Comparison of ENCODE assay signal across 8 cellular contexts in the genomic region with DNA sequence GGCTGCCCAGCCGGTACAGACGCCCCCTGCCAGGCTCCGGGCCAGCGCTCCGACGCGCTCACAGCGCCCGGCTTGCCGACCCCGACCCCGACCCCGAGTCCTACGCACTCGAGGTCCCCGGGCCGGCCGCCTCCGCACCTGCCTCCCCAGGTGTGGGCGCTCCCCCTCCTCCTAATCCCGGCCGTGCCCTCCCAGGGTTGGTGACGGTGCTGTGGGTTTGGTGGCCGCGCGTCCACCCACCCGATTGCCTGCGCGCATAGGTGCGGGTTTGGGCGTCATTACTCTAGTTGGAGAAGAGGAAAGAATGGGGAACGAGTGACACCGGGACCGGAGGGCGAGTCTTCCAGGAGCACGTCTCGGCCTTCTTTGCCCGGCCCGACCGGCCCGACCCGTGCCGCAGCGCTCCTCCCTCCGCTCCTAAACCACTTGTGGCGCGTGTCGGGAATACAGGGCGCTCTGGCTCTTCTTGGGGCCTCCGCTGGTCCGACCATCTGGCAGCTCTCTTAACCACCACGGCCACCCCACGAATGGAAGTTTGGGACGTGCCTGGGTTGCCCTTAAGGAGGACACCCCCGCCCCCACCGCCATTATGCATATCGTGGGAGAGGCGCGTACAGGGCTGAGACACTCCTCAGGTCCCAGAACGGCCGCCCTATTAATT. TPM values are rescaled to one million over a fixed set of nuclear protein-coding genes. Genes with fewer than 3 reads are reported as not detected.
A peak's percentile ranks its signal among the peaks of the same experiment; 100 is the strongest.
DNase-seq lines count a peak whose midpoint lies in the region; ATAC-seq, FAIRE-seq and TF ChIP-seq lines count a peak whose summit lies in the region.

No MANE protein-coding gene starts in this region.

- H2BK120ac ChIP-seq in H1 (replicated peaks; ENCODE audit: low read depth, low read length), result no peak overlapping the region

- H2BK20ac ChIP-seq in H1 (ENCODE audit: low read length), result no peak overlapping the region

- peaks cover 0 to 25% (median 11%) of the 10 kb centered on the region in 4 experiments; a peak in 6 of 7 replicates for H3K4me1 ChIP-seq in H1 (replicated peaks in 1 of 4; ENCODE audit: control insufficient read depth in 3 of 4, insufficient read depth in 4 of 4, low read length in 3 of 4)
- peaks cover 0 to 37% (median 20%) of the 10 kb centered on the region in 4 donors for H3K4me1 ChIP-seq in transverse colon

- H2BK5ac ChIP-seq in H1 (ENCODE audit: low read depth, low read length), result peak overlapping the region; percentile 5; the same call in 1 of the 2 replicates

- H3K18ac ChIP-seq in H1 (ENCODE audit: extremely low read depth, low read length), result peak overlapping the region; percentile 44; the same call in 1 of the 2 replicates

- peaks cover 0 to 2% of the 10 kb centered on the region in 2 experiments; a peak in 1 of 4 replicates for H3K79me2 ChIP-seq in H1 (ENCODE audit: control insufficient read depth in 1 of 2, insufficient read depth in 2 of 2, low read length in 2 of 2)

- TF ChIP-seq RAD21 in H1 (IDR thresholded peaks at IDR 0.05 in 1 of 2, conservative IDR thresholded peaks at IDR 0.05 in 1 of 2; ENCODE audit: low read depth in 2 of 2, low read length in 2 of 2), result no peak

- no peak for TF ChIP-seq CTCF in LNCaP clone FGC (IDR thresholded peaks at IDR 0.05; ENCODE audit: control insufficient read depth, extremely low read depth, insufficient read depth)
- TF ChIP-seq CTCF in H1 (IDR thresholded peaks at IDR 0.05; ENCODE audit: control extremely low read depth in 1 of 3, insufficient read depth in 1 of 3, low read depth in 1 of 3, low read length in 3 of 3), result peak in 1 of 3 experiments; percentile 7; a peak in 1 of 4 replicates
- TF ChIP-seq CTCF in transverse colon (IDR thresholded peaks at IDR 0.05), result peak in 4 of 5 experiments; percentile 10 to 53 (median 34)

- H2AFZ ChIP-seq in H1 (ENCODE audit: low read length), result peak overlapping the region; percentile 0; the same call in 1 of the 2 replicates

- TF ChIP-seq POLR2A in H1 (IDR thresholded peaks at IDR 0.05; ENCODE audit: control extremely low read depth in 1 of 2, low read depth in 2 of 2, low read length in 2 of 2) (no peak), transverse colon (IDR thresholded peaks at IDR 0.05) (peak; percentile 54)

- H2BK12ac ChIP-seq in H1 (ENCODE audit: low read depth, low read length), result peak overlapping the region; percentile 22; the same call in 1 of the 2 replicates

- H3K4me3 ChIP-seq in LNCaP clone FGC (ENCODE audit: low read depth, low read length) (peak overlapping the region; percentile 75), H1 (ENCODE audit: extremely low read depth in 1 of 4, insufficient read depth in 2 of 4, low read depth in 3 of 4, low read length in 4 of 4) (peak overlapping the region; percentile 56 to 71 (median 63)), transverse colon (peak overlapping the region; percentile 51 to 80 (median 70))

- TF ChIP-seq EP300 in H1 (IDR thresholded peaks at IDR 0.05; ENCODE audit: borderline replicate concordance in 1 of 2, low read depth in 2 of 2, low read length in 2 of 2), result no peak
- no peak for TF ChIP-seq EP300 in transverse colon (IDR thresholded peaks at IDR 0.05; ENCODE audit: low read depth)

- ATAC-seq in memory B cell (ENCODE audit: low read depth) (peak; percentile 28), GM18868 (IDR thresholded peaks at IDR 0.05; ENCODE audit: unreplicated experiment) (no peak)

- CTCF ChIA-PET in H1 (lab: Charles Lee; ENCODE audit: partially characterized antibody), result interaction anchor here (0.6 to 3.4 kb wide), 17 partner anchors 10 to 496 kb away, joined by 3 to 18 read pairs (median 3); no protein-coding TSS in a partner anchor

- no peak overlapping the region for H3K23ac ChIP-seq in H1 (ENCODE audit: insufficient read length)

- H3K27me3 Mint-ChIP-seq in memory B cell, result peaks cover 20% of the 10 kb centered on the region

- H3K4me1 Mint-ChIP-seq in memory B cell, result peaks cover 8% of the 10 kb centered on the region

- H3K36me3 Mint-ChIP-seq in memory B cell, result no peaks in the 10 kb centered on the region

- H3K27ac ChIP-seq in H1 (ENCODE audit: low read depth, low read length) (no peak overlapping the region), transverse colon (peak overlapping the region; percentile 91 to 97 (median 94))

- peak overlapping the region; percentile 62 for H3K56ac ChIP-seq in H1 (replicated peaks; ENCODE audit: insufficient read length, low read depth, low read length)

- no peak overlapping the region for H2AK5ac ChIP-seq in H1 (ENCODE audit: low read depth, low read length)

- no peak overlapping the region for H3K14ac ChIP-seq in H1 (ENCODE audit: insufficient read length)

- peak overlapping the region; percentile 35 for H3K27ac Mint-ChIP-seq in memory B cell

- peak; percentile 69 for DNase-seq in ELF-1 (ENCODE audit: low read depth, low spot score)
- no peak for DNase-seq in LNCaP clone FGC (ENCODE audit: low read depth)
- DNase-seq in H1 (ENCODE audit: low read depth in 1 of 2, low spot score in 2 of 2), result no peak
- no peak for DNase-seq in memory B cell (ENCODE audit: low spot score in 2 of 2)
- peak; percentile 67 for DNase-seq in transverse colon
- DNase-seq in NCI-H128 (lab: John Stamatoyannopoulos, UW; ENCODE audit: unreplicated experiment), result no peak
- DNase-seq in cerebellum (ENCODE audit: low spot score), result no peak

- H2BK15ac ChIP-seq in H1 (ENCODE audit: low read length), result no peak overlapping the region; the same call in 1 of the 2 replicates

- peaks cover 10% of the 10 kb centered on the region; the same call in 1 of the 2 replicates for H3K23me2 ChIP-seq in H1 (ENCODE audit: low read depth, low read length)

- in situ Hi-C loops in transverse colon (cut with MboI; ENCODE audit: low pct_ligation_motif_present in 1 of 4, low pct_unique_long_range_greater_than_20kb in 1 of 4, low sequenced_read_pairs in 3 of 4), result loop anchor here in 1 of 4 donors (25.0 kb wide), 1 partner anchor 233 kb away; no protein-coding TSS in a partner anchor

- H3K4me3 Mint-ChIP-seq in memory B cell, result peak overlapping the region; percentile 85

- intact Hi-C loops in transverse colon (cut with DNase I; ENCODE audit: low total_unique reads), result loop anchor here (10.0 kb wide), 2 partner anchors 231 to 501 kb away; no protein-coding TSS in a partner anchor

- POLR2A ChIA-PET in H1 (lab: Charles Lee; ENCODE audit: partially characterized antibody), result interaction anchor here (0.8 to 1.7 kb wide), 5 partner anchors 10 to 26 kb away, joined by 3 to 4 read pairs (median 3); no protein-coding TSS in a partner anchor

- WGBS in H1 (ENCODE audit: extremely low coverage in 1 of 2, insufficient coverage in 1 of 2, insufficient read length in 1 of 2, insufficient replicate concordance in 2 of 2, low coverage in 1 of 2, low lambda C conversion rate in 2 of 2, missing lambda C conversion rate in 1 of 2), 2 experiments, result 5% methylated on average over 32 of the region's 61 CpGs; no CpG with 5 or more reads in 1 of the 2 experiments
- 11% methylated on average over 46 of the region's 61 CpGs; no CpG with 5 or more reads in 1 of the 2 donors for WGBS in transverse colon (ENCODE audit: low coverage in 1 of 2), 2 donors

- no peaks in the 10 kb centered on the region for H3K9me3 Mint-ChIP-seq in memory B cell

- peak overlapping the region; percentile 74 to 87 for H3K4me2 ChIP-seq in H1 (ENCODE audit: insufficient read depth in 1 of 2, low read depth in 2 of 2, low read length in 2 of 2)

- no peaks in the 10 kb centered on the region for H3K9me3 ChIP-seq in H1 (ENCODE audit: insufficient read depth in 2 of 2, low read depth in 1 of 2, low read length in 1 of 2)
- H3K9me3 ChIP-seq in transverse colon, result no peaks in the 10 kb centered on the region

- H4K91ac ChIP-seq in H1 (replicated peaks; ENCODE audit: insufficient read length, low read length), result no peak overlapping the region

- peak overlapping the region in 1 of 4 experiments; percentile 25; a peak in 2 of 7 replicates for H3K9ac ChIP-seq in H1 (replicated peaks in 1 of 4; ENCODE audit: extremely low read depth in 1 of 4, low read depth in 3 of 4, low read length in 3 of 4)

- peak overlapping the region; percentile 35; the same call in 1 of the 2 replicates for H4K8ac ChIP-seq in H1 (ENCODE audit: extremely low read depth, insufficient read depth, low read length)

- no peak overlapping the region for H4K5ac ChIP-seq in H1 (ENCODE audit: insufficient read length, low read depth, low read length)

- FAIRE-seq in H1 (lab: Jason Lieb, UNC), result no peak

- no peak overlapping the region for H3K4ac ChIP-seq in H1 (replicated peaks; ENCODE audit: insufficient read length, low read depth, low read length)

- H3K36me3 ChIP-seq in H1 (ENCODE audit: control insufficient read depth in 2 of 4, insufficient read depth in 4 of 4, low read length in 3 of 4), result no peaks in the 10 kb centered on the region
- H3K36me3 ChIP-seq in transverse colon, result no peaks in the 10 kb centered on the region

- H3K79me1 ChIP-seq in H1 (ENCODE audit: low read depth, low read length), result no peaks in the 10 kb centered on the region; the same call in 1 of the 2 replicates

- H4K20me1 ChIP-seq in H1 (replicated peaks in 1 of 2; ENCODE audit: control insufficient read depth in 1 of 2, insufficient read depth in 2 of 2, low read length in 2 of 2), result no peaks in the 10 kb centered on the region

- peaks cover 0 to 15% (median 8%) of the 10 kb centered on the region in 4 experiments; a peak in 4 of 7 replicates for H3K27me3 ChIP-seq in H1 (replicated peaks in 1 of 4; ENCODE audit: control insufficient read depth in 3 of 4, extremely low read depth in 1 of 4, insufficient read depth in 3 of 4, low read length in 3 of 4)
- no peaks in the 10 kb centered on the region for H3K27me3 ChIP-seq in transverse colon

TF ChIP-seq in H1, 55 proteins besides CTCF, POLR2A, EP300 and RAD21 (continues in another document):
- TF ChIP-seq BACH1 (IDR thresholded peaks at IDR 0.05; ENCODE audit: low read length) (no peak), KDM4A (IDR thresholded peaks at IDR 0.05; ENCODE audit: low read depth, low read length, severe bottlenecking) (peak; percentile 83), RBBP5 (IDR thresholded peaks at IDR 0.05; ENCODE audit: borderline replicate concordance, low read depth, low read length) (peak; percentile 60; the same call in 1 of the 2 replicates), SP2 (IDR thresholded peaks at IDR 0.05; ENCODE audit: low read length) (no peak), CTBP2 (IDR thresholded peaks at IDR 0.05; ENCODE audit: borderline replicate concordance, insufficient read depth, insufficient read length, low read length) (no peak), ASH2L (IDR thresholded peaks at IDR 0.05; ENCODE audit: low read length) (peak; percentile 85)

RNA-seq across cellular contexts. Expression of a gene that starts 0.8 kb away (rescaled TPM):
- total RNA-seq in H1 (2021; fragmentation: NEBNext Ultra II Directional; extraction: Animal tissue kit (Norgen Biotek cat#: 25700)), result 3.7 and 3.9 TPM in 2 replicates
- 0.98 and 1.4 TPM in 2 replicates for polyA plus RNA-seq in H1 (2011; rRNA removed)
- polyA plus RNA-seq in H1 (2011; cell fraction: cytosol; rRNA removed), result 2.0 TPM
- 2.4 TPM for polyA plus RNA-seq in H1 (2011; cell fraction: nucleus; rRNA removed)
- 1.4 to 3.1 TPM (median 1.7 TPM) in 4 replicates for polyA plus RNA-seq in H1 (2012, experiment 1 of 2)
- 0.08 TPM for polyA plus RNA-seq in H1 (2012, experiment 2 of 2)
- polyA plus RNA-seq in H1 (2013, experiment 1 of 2), result 1.4 TPM
- polyA plus RNA-seq in H1 (2013, experiment 2 of 2), result 1.2 TPM
- polyA minus RNA-seq in H1 (2011; rRNA and poly(A)+ RNA removed), result 5.8 and 8.2 TPM in 2 replicates
- polyA minus RNA-seq in H1 (2011; cell fraction: cytosol; rRNA and poly(A)+ RNA removed), result 1.8 TPM
- 10.1 TPM for polyA minus RNA-seq in H1 (2011; cell fraction: nucleus; rRNA and poly(A)+ RNA removed)
- total RNA-seq in transverse colon (10 to 100 TPM in 3 of 4 donors, 1 to 10 TPM in 1; 9.8 to 52.4 (median 31.3) TPM), cerebellum (7.7 TPM)

Comparison
In these comparisons a context has a peak if more than half of its experiments do, and no peak if none do; other contexts are left out.
1. DNase-seq: peak in ELF-1 (single experiment) and transverse colon (single experiment); none in LNCaP clone FGC (single experiment), H1 (0 of 2), memory B cell (0 of 2), NCI-H128 (single experiment) and cerebellum (single experiment).
2. Peak in every context shown above with its lines, with median percentiles within 50 percentile points of each other: H3K4me3 ChIP-seq.